24 cellular contexts compared by ENCODE assay signal in the genomic region with DNA sequence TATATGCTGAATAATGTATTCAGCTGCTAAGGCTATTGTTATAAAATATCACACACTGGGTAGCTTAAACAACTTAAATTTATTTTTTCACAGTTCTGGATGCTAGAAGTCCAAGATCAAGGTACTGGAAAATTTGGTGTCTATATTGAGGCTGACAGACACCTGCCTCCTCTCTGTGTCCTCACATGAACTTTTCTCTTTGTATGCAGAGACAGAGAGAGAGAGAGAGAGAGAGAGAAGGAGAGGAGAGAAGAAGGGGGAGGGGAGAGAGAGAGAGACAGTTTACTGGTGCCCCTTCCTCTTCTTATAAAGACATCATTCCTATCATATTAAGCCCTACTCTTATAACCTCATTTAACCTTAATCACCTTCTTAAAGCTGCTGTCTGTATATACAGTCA.
"Had no signal": no experiment of that assay in that cellular context is flagged by ENCODE, and none has a peak within 500 bp of the region (broad histone marks: within the 10 kb centered on the region; RNA-seq: fewer than 3 reads in every experiment).

No MANE protein-coding gene starts in this region.

- H3K27ac Mint-ChIP-seq: activated B cell treated with CpG ODN at 0.5 μM for 24 hours; activated CD8-positive, alpha-beta memory T cell treated with anti-CD3 and anti-CD28 coated beads, Interleukin-2, amount 10 ng/mL, durations not matched to agents 7 days and 5 days; activated CD8-positive, alpha-beta T cell treated with anti-CD3 and anti-CD28 coated beads, Interleukin-2, amount 10 ng/mL, durations not matched to agents 7 days and 5 days; activated naive CD4-positive, alpha-beta T cell treated with anti-CD3 and anti-CD28 coated beads, Interleukin-2, amount 50 U/mL, for 24 hours; activated naive CD8-positive, alpha-beta T cell treated with anti-CD3 and anti-CD28 coated beads, Interleukin-2, amount 50 U/mL, for 24 hours; activated T-helper 2 cell treated with anti-CD3 and anti-CD28 coated beads, Interferon-gamma antibody, Interleukin-2, Interleukin-4, amounts not matched to agents 10 μg/mL and 5 μg/mL and 100 μg/mL, durations not matched to agents 14 hours and 24 hours and 36 hours; dendritic cell treated with granulocyte-macrophage colony-stimulating factor and Interleukin-4, amounts not matched to agents 40 ng/mL and 50 ng/mL, for 4 days; naive thymus-derived CD4-positive, alpha-beta T cell had no signal

- H3K4me3 ChIP-seq: gastroesophageal sphincter, hepatocyte, pancreas, psoas muscle, spleen, suprapubic skin, tibial artery, upper lobe of right lung had no signal

- H3K27ac ChIP-seq: gastroesophageal sphincter, hepatocyte, pancreas, psoas muscle, spleen, suprapubic skin, tibial artery, upper lobe of right lung had no signal

- H3K4me1 Mint-ChIP-seq: activated B cell treated with CpG ODN at 0.5 μM for 24 hours; activated naive CD4-positive, alpha-beta T cell treated with anti-CD3 and anti-CD28 coated beads, Interleukin-2, amount 50 U/mL, for 24 hours had no signal

- H3K9me3 Mint-ChIP-seq: activated B cell treated with CpG ODN at 0.5 μM for 24 hours; activated naive CD4-positive, alpha-beta T cell treated with anti-CD3 and anti-CD28 coated beads, Interleukin-2, amount 50 U/mL, for 24 hours; activated naive CD8-positive, alpha-beta T cell treated with anti-CD3 and anti-CD28 coated beads, Interleukin-2, amount 50 U/mL, for 24 hours; activated T-helper 2 cell treated with anti-CD3 and anti-CD28 coated beads, Interferon-gamma antibody, Interleukin-2, Interleukin-4, amounts not matched to agents 10 μg/mL and 5 μg/mL and 100 μg/mL, durations not matched to agents 14 hours and 24 hours and 36 hours; central memory CD8-positive, alpha-beta T cell; dendritic cell treated with granulocyte-macrophage colony-stimulating factor and Interleukin-4, amounts not matched to agents 40 ng/mL and 50 ng/mL, for 4 days had no signal

- H2AFZ ChIP-seq: hepatocyte had no signal

- H3K4me1 ChIP-seq: gastroesophageal sphincter, psoas muscle, spleen, suprapubic skin, tibial artery, upper lobe of right lung had no signal

- H3K79me2 ChIP-seq: hepatocyte had no signal

- H3K4me2 ChIP-seq: hepatocyte had no signal

- H3K27me3 ChIP-seq: gastroesophageal sphincter, hepatocyte, pancreas, spleen, suprapubic skin, tibial artery, upper lobe of right lung had no signal

- H3K9me3 ChIP-seq: gastroesophageal sphincter, pancreas, psoas muscle, suprapubic skin, tibial artery, upper lobe of right lung had no signal

- DNase-seq: activated B cell treated with CpG ODN at 0.5 μM for 24 hours; activated CD8-positive, alpha-beta memory T cell treated with anti-CD3 and anti-CD28 coated beads, Interleukin-2, amount 10 ng/mL, durations not matched to agents 7 days and 5 days; activated CD8-positive, alpha-beta T cell treated with anti-CD3 and anti-CD28 coated beads, Interleukin-2, amount 10 ng/mL, durations not matched to agents 7 days and 5 days; activated naive CD8-positive, alpha-beta T cell treated with anti-CD3 and anti-CD28 coated beads, Interleukin-2, amount 50 U/mL, for 24 hours; activated T-cell treated with anti-CD3 and anti-CD28 coated beads, Interleukin-2, amount 50 U/mL, for 48 hours; amygdala; erythroblast; left cardiac atrium; mammary epithelial cell; naive thymus-derived CD4-positive, alpha-beta T cell; pancreas; psoas muscle; spleen; stimulated activated naive CD4-positive, alpha-beta T cell; T-helper 2 cell; tibial artery; upper lobe of right lung had no signal

- H3K4me3 Mint-ChIP-seq: activated B cell treated with CpG ODN at 0.5 μM for 24 hours; activated CD8-positive, alpha-beta memory T cell treated with anti-CD3 and anti-CD28 coated beads, Interleukin-2, amount 10 ng/mL, durations not matched to agents 7 days and 5 days; activated CD8-positive, alpha-beta T cell treated with anti-CD3 and anti-CD28 coated beads, Interleukin-2, amount 10 ng/mL, durations not matched to agents 7 days and 5 days; activated naive CD4-positive, alpha-beta T cell treated with anti-CD3 and anti-CD28 coated beads, Interleukin-2, amount 50 U/mL, for 24 hours; activated naive CD8-positive, alpha-beta T cell treated with anti-CD3 and anti-CD28 coated beads, Interleukin-2, amount 50 U/mL, for 24 hours; central memory CD8-positive, alpha-beta T cell; dendritic cell treated with granulocyte-macrophage colony-stimulating factor and Interleukin-4, amounts not matched to agents 40 ng/mL and 50 ng/mL, for 4 days; naive thymus-derived CD4-positive, alpha-beta T cell had no signal

- H3K36me3 Mint-ChIP-seq: activated CD8-positive, alpha-beta memory T cell treated with anti-CD3 and anti-CD28 coated beads, Interleukin-2, amount 10 ng/mL, durations not matched to agents 7 days and 5 days; activated naive CD4-positive, alpha-beta T cell treated with anti-CD3 and anti-CD28 coated beads, Interleukin-2, amount 50 U/mL, for 24 hours; naive thymus-derived CD4-positive, alpha-beta T cell had no signal

- H3K27me3 Mint-ChIP-seq: activated B cell treated with CpG ODN at 0.5 μM for 24 hours had no signal

- H3K36me3 ChIP-seq: gastroesophageal sphincter, pancreas, spleen, suprapubic skin, tibial artery, upper lobe of right lung had no signal

- ATAC-seq: activated CD8-positive, alpha-beta memory T cell treated with anti-CD3 and anti-CD28 coated beads, Interleukin-2, amount 10 ng/mL, durations not matched to agents 7 days and 5 days; activated CD8-positive, alpha-beta T cell treated with anti-CD3 and anti-CD28 coated beads, Interleukin-2, amount 10 ng/mL, durations not matched to agents 7 days and 5 days; activated naive CD8-positive, alpha-beta T cell treated with anti-CD3 and anti-CD28 coated beads, Interleukin-2, amount 50 U/mL, for 24 hours; gastroesophageal sphincter; left cardiac atrium; naive thymus-derived CD4-positive, alpha-beta T cell; pancreas; psoas muscle; upper lobe of right lung had no signal
